ENCODE assay signal across 35 cellular contexts in the genomic region with DNA sequence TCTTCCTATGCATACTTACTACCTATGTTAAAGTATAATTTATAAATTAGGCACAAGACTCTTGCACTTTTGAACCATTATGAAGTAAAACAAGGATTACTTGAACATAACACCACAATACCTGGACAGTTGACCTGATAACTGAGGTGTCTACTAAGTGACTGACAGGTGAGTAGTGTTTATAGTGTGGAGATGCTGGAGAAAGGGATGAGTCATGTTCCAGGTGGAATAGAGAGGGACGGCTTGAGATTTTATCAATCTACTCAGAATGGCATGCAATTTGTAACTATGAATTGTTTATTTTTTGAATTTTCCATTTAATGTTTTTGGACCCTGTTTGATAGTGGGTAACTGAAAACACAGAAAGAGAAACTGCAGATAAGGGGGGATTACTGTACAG.
"Had no signal": no experiment of that assay in that cellular context is flagged by ENCODE, and none has a peak within 500 bp of the region (broad histone marks: within the 10 kb centered on the region; RNA-seq: fewer than 3 reads in every experiment).

No MANE protein-coding gene starts in this region.

- H3K36me3 Mint-ChIP-seq: activated naive CD8-positive, alpha-beta T cell treated with anti-CD3 and anti-CD28 coated beads for 36 hours had no signal

- ATAC-seq: activated CD4-positive, CD25-positive, alpha-beta regulatory T cell treated with anti-CD3 and anti-CD28 coated beads, Interleukin-2, amount 50 U/mL, for 24 hours; activated CD8-positive, alpha-beta T cell treated with anti-CD3 and anti-CD28 coated beads for 36 hours; activated naive CD8-positive, alpha-beta T cell treated with anti-CD3 and anti-CD28 coated beads, Interleukin-2, amount 50 U/mL, for 24 hours; activated T-cell treated with anti-CD3 and anti-CD28 coated beads, Interleukin-2, amount 50 U/mL, for 4 hours; activated T-helper 17 cell treated with anti-CD3 and anti-CD28 coated beads, Interleukin-2, amount 50 U/mL, for 72 hours; body of pancreas; gastroesophageal sphincter; heart right ventricle; T-helper 17 cell had no signal

- DNase-seq: activated B cell treated with CpG ODN at 0.5 μM for 24 hours; activated CD4-positive, alpha-beta T cell treated with anti-CD3 and anti-CD28 coated beads for 48 hours; activated CD4-positive, alpha-beta T cell treated with anti-CD3 and anti-CD28 coated beads, Interleukin-2, amount 50 U/mL, for 1 hour; activated CD4-positive, alpha-beta T cell treated with anti-CD3 and anti-CD28 coated beads, Interleukin-2, amount 50 U/mL, for 48 hours; activated CD8-positive, alpha-beta memory T cell treated with anti-CD3 and anti-CD28 coated beads for 24 hours; activated CD8-positive, alpha-beta T cell treated with anti-CD3 and anti-CD28 coated beads for 36 hours; activated effector memory CD4-positive, alpha-beta T cell treated with Interleukin-2 at 50 U/mL for 16 hours; activated gamma-delta T cell treated with Interleukin-2 at 50 U/mL for 16 hours; activated naive CD4-positive, alpha-beta T cell treated with Interleukin-2 at 50 U/mL for 16 hours; activated naive CD8-positive, alpha-beta T cell treated with anti-CD3 and anti-CD28 coated beads for 36 hours; activated naive CD8-positive, alpha-beta T cell treated with anti-CD3 and anti-CD28 coated beads, Interleukin-2, amount 50 U/mL, for 24 hours; activated T-cell treated with anti-CD3 and anti-CD28 coated beads, Interleukin-2, amount 50 U/mL, for 4 hours; adrenal gland; amygdala; aorta; body of pancreas; central memory CD4-positive, alpha-beta T cell; cerebellar nuclear complex; colonic mucosa; effector CD8-positive, alpha-beta T cell; endodermal cell; erythroblast; foreskin melanocyte; heart right ventricle; T-helper 17 cell; T1000; WERI-Rb-1 had no signal

- H3K4me3 Mint-ChIP-seq: activated B cell treated with CpG ODN at 0.5 μM for 24 hours; activated CD8-positive, alpha-beta T cell treated with anti-CD3 and anti-CD28 coated beads for 36 hours; activated naive CD4-positive, alpha-beta T cell treated with anti-CD3 and anti-CD28 coated beads, Interleukin-2, amount 50 U/mL, for 24 hours; activated naive CD8-positive, alpha-beta T cell treated with anti-CD3 and anti-CD28 coated beads for 36 hours; activated naive CD8-positive, alpha-beta T cell treated with anti-CD3 and anti-CD28 coated beads, Interleukin-2, amount 50 U/mL, for 24 hours; activated T-cell treated with anti-CD3 and anti-CD28 coated beads, Interleukin-2, amount 50 U/mL, for 4 hours; activated T-helper 17 cell treated with anti-CD3 and anti-CD28 coated beads, Interleukin-2, amount 50 U/mL, for 72 hours; endodermal cell; T-helper 17 cell; T-helper 2 cell treated with Interferon-gamma antibody and Interleukin-4, amounts not matched to agents 5 μg/mL and 100 μg/mL, for 36 hours had no signal

- H3K9me3 ChIP-seq: adrenal gland, colonic mucosa had no signal

- H3K27me3 ChIP-seq: adrenal gland, body of pancreas, cardiac muscle cell, colonic mucosa, esophagus muscularis mucosa, gastroesophageal sphincter, heart right ventricle, hepatocyte had no signal

- H3K4me1 Mint-ChIP-seq: activated naive CD4-positive, alpha-beta T cell treated with anti-CD3 and anti-CD28 coated beads, Interleukin-2, amount 50 U/mL, for 24 hours; activated naive CD8-positive, alpha-beta T cell treated with anti-CD3 and anti-CD28 coated beads for 36 hours; activated T-helper 17 cell treated with anti-CD3 and anti-CD28 coated beads, Interleukin-2, amount 50 U/mL, for 72 hours; endodermal cell; T-helper 17 cell had no signal

- H3K4me2 ChIP-seq: hepatocyte had no signal

- H3K4me3 ChIP-seq: adrenal gland, body of pancreas, cardiac muscle cell, colonic mucosa, esophagus muscularis mucosa, gastroesophageal sphincter, heart right ventricle, hepatocyte had no signal

- H3K79me2 ChIP-seq: hepatocyte had no signal

- H2AFZ ChIP-seq: hepatocyte had no signal

- H3K27ac Mint-ChIP-seq: activated B cell treated with CpG ODN at 0.5 μM for 24 hours; activated CD8-positive, alpha-beta T cell treated with anti-CD3 and anti-CD28 coated beads for 36 hours; activated naive CD4-positive, alpha-beta T cell treated with anti-CD3 and anti-CD28 coated beads, Interleukin-2, amount 50 U/mL, for 24 hours; activated naive CD8-positive, alpha-beta T cell treated with anti-CD3 and anti-CD28 coated beads for 36 hours; activated naive CD8-positive, alpha-beta T cell treated with anti-CD3 and anti-CD28 coated beads, Interleukin-2, amount 50 U/mL, for 24 hours; activated T-helper 17 cell treated with anti-CD3 and anti-CD28 coated beads, Interleukin-2, amount 50 U/mL, for 72 hours; endodermal cell; T-helper 17 cell; T-helper 2 cell treated with Interferon-gamma antibody and Interleukin-4, amounts not matched to agents 5 μg/mL and 100 μg/mL, for 36 hours had no signal

- H3K27ac ChIP-seq: adrenal gland, body of pancreas, cardiac muscle cell, colonic mucosa, esophagus muscularis mucosa, gastroesophageal sphincter, heart right ventricle, hepatocyte, WERI-Rb-1 had no signal

- H3K27me3 Mint-ChIP-seq: activated naive CD4-positive, alpha-beta T cell treated with anti-CD3 and anti-CD28 coated beads, Interleukin-2, amount 50 U/mL, for 24 hours; activated naive CD8-positive, alpha-beta T cell treated with anti-CD3 and anti-CD28 coated beads for 36 hours; activated naive CD8-positive, alpha-beta T cell treated with anti-CD3 and anti-CD28 coated beads, Interleukin-2, amount 50 U/mL, for 24 hours had no signal

- H3K4me1 ChIP-seq: adrenal gland, body of pancreas, colonic mucosa had no signal

- H3K36me3 ChIP-seq: adrenal gland, cardiac muscle cell, colonic mucosa, esophagus muscularis mucosa, gastroesophageal sphincter, heart right ventricle, WERI-Rb-1 had no signal
